17 cellular contexts compared by ENCODE assay signal in genomic region chr11:13862845-13863392, GRCh38.
DNase-seq lines count a peak whose midpoint lies in the region; TF ChIP-seq lines count a peak whose summit lies in the region.
"Had no signal": no experiment of that assay in that cellular context is flagged by ENCODE, and none has a peak within 500 bp of the region (broad histone marks: within the 10 kb centered on the region; RNA-seq: fewer than 3 reads in every experiment).

No MANE protein-coding gene starts in this region.

- H3K4me3 ChIP-seq in GM23248, result no peak overlapping the region
- H3K4me3 ChIP-seq in OCI-LY7 (ENCODE audit: low read depth, low read length, poor library complexity, severe bottlenecking), result no peak overlapping the region
- no peak overlapping the region for H3K4me3 ChIP-seq in osteoblast (ENCODE audit: insufficient read depth, low read length)
- no peak overlapping the region for H3K4me3 ChIP-seq in vagina
- H3K4me3 ChIP-seq: MG63, PC-9 had no signal

- H3K4me2 ChIP-seq in GM23248 (ENCODE audit: unreplicated experiment) (no peak overlapping the region), OCI-LY7 (ENCODE audit: low read length) (no peak overlapping the region), osteoblast (ENCODE audit: insufficient read depth, low read length) (no peak overlapping the region)
- H3K4me2 ChIP-seq: PC-9 had no signal

- POLR2A ChIA-PET in OCI-LY7 (lab: Charles Lee), result interaction anchor here (0.7 to 2.5 kb wide), 5 partner anchors 12 to 35 kb away, joined by 3 to 17 read pairs (median 6); no protein-coding TSS in a partner anchor

- H3K9ac ChIP-seq in GM23248, result no peak overlapping the region

- no TSS peak for BruUV-seq in OCI-LY7 (replicated peaks; lab: Mats Ljungman, UMichigan)

- no peaks in the 10 kb centered on the region for H3K27me3 Mint-ChIP-seq in activated naive CD4-positive, alpha-beta T cell treated with anti-CD3 and anti-CD28 coated beads for 36 hours (ENCODE audit: low read depth)
- H3K27me3 Mint-ChIP-seq in CD14-positive monocyte (ENCODE audit: low read depth in 3 of 3), result peaks cover 0 to 3% (median 0%) of the 10 kb centered on the region in 3 donors
- H3K27me3 Mint-ChIP-seq: B cell had no signal

- H3K4me1 Mint-ChIP-seq in activated naive CD4-positive, alpha-beta T cell treated with anti-CD3 and anti-CD28 coated beads for 36 hours (ENCODE audit: low read depth), result peaks cover 34% of the 10 kb centered on the region
- no peaks in the 10 kb centered on the region for H3K4me1 Mint-ChIP-seq in CD14-positive monocyte

- H3K36me3 Mint-ChIP-seq in activated naive CD4-positive, alpha-beta T cell treated with anti-CD3 and anti-CD28 coated beads for 36 hours (ENCODE audit: low read depth), result no peaks in the 10 kb centered on the region
- H3K36me3 Mint-ChIP-seq in CD14-positive monocyte, result no peaks in the 10 kb centered on the region

- H4K20me1 ChIP-seq in GM23248 (ENCODE audit: insufficient read depth) (no peaks in the 10 kb centered on the region), OCI-LY7 (ENCODE audit: insufficient read depth, low read length) (no peaks in the 10 kb centered on the region), osteoblast (ENCODE audit: insufficient read depth, low read length) (no peaks in the 10 kb centered on the region)

- H3K79me2 ChIP-seq in GM23248 (ENCODE audit: insufficient read depth) (no peaks in the 10 kb centered on the region), OCI-LY7 (ENCODE audit: insufficient read depth, low read depth, low read length) (no peaks in the 10 kb centered on the region), osteoblast (ENCODE audit: insufficient read depth, low read length) (no peaks in the 10 kb centered on the region)

- intact Hi-C loops in activated naive CD4-positive, alpha-beta T cell treated with anti-CD3 and anti-CD28 coated beads for 36 hours (cut with micrococcal nuclease), result loop anchor here (10.0 kb wide), 2 partner anchors 242 to 472 kb away; no protein-coding TSS in a partner anchor
- intact Hi-C loops in OCI-LY7 (cut with micrococcal nuclease; ENCODE audit: unreplicated experiment) (no loop called here), vagina (cut with DNase I) (no loop called here), CD14-positive monocyte (cut with micrococcal nuclease) (no loop called here)

- H3K9me3 Mint-ChIP-seq in activated naive CD4-positive, alpha-beta T cell treated with anti-CD3 and anti-CD28 coated beads for 36 hours, result no peaks in the 10 kb centered on the region
- peaks cover 0 to 10% (median 0%) of the 10 kb centered on the region in 7 donors for H3K9me3 Mint-ChIP-seq in CD14-positive monocyte

- no peak for TF ChIP-seq POLR2A in vagina (IDR thresholded peaks at IDR 0.05)

- H3K4me1 ChIP-seq in GM23248 (ENCODE audit: insufficient read depth) (no peaks in the 10 kb centered on the region), OCI-LY7 (ENCODE audit: insufficient read depth, low read length, poor library complexity, severe bottlenecking) (peaks cover 67% of the 10 kb centered on the region), osteoblast (ENCODE audit: insufficient read depth, low read length) (no peaks in the 10 kb centered on the region), vagina (no peaks in the 10 kb centered on the region)

- H3K9me3 ChIP-seq in GM23248 (ENCODE audit: low read depth) (no peaks in the 10 kb centered on the region), OCI-LY7 (ENCODE audit: low read length) (peaks cover 23% of the 10 kb centered on the region; the same call in 1 of the 2 replicates), osteoblast (ENCODE audit: low read depth, low read length) (no peaks in the 10 kb centered on the region), vagina (no peaks in the 10 kb centered on the region)
- H3K9me3 ChIP-seq: MG63 had no signal

- 37 to 39% methylated on average over 3 of the region's 3 CpGs for WGBS in GM23248 (ENCODE audit: low coverage in 1 of 2, low lambda C conversion rate in 2 of 2, missing lambda C conversion rate in 2 of 2), 2 experiments

- no peaks in the 10 kb centered on the region for H3F3A ChIP-seq in GM23248 (ENCODE audit: insufficient read depth)

- no peaks in the 10 kb centered on the region for H3K36me3 ChIP-seq in GM23248 (ENCODE audit: low read depth)
- H3K36me3 ChIP-seq in OCI-LY7 (ENCODE audit: insufficient read depth, low read length), result peaks cover 16% of the 10 kb centered on the region
- no peaks in the 10 kb centered on the region for H3K36me3 ChIP-seq in osteoblast (ENCODE audit: insufficient read depth, low read length)
- no peaks in the 10 kb centered on the region for H3K36me3 ChIP-seq in vagina
- H3K36me3 ChIP-seq: MG63 had no signal

- H3K27ac ChIP-seq in GM23248 (no peak overlapping the region), OCI-LY7 (ENCODE audit: low read depth, low read length, poor library complexity, severe bottlenecking) (peak overlapping the region; percentile 89), osteoblast (ENCODE audit: low read depth, low read length) (no peak overlapping the region), vagina (no peak overlapping the region)
- H3K27ac ChIP-seq: PC-9 had no signal

- DNase-seq in activated naive CD4-positive, alpha-beta T cell treated with anti-CD3 and anti-CD28 coated beads for 36 hours, result peak; percentile 13
- no peak for DNase-seq in activated naive CD4-positive, alpha-beta T cell (lab: John Stamatoyannopoulos, UW)
- DNase-seq in GM23248 (peak; percentile 4), OCI-LY7 (ENCODE audit: low spot score) (no peak), osteoblast (ENCODE audit: insufficient read length, low spot score, missing footprints) (peak; percentile 69), vagina (ENCODE audit: extremely low spot score in 2 of 2) (no peak), CD14-positive monocyte (ENCODE audit: low spot score) (no peak)
- DNase-seq: H7, Kasumi-1, MG63, NCI-H1694 treated with DMSO at 0.1 percent for 48 hours, NCI-H446, NCI-H526 treated with DMSO at 0.1 percent for 48 hours, RPMI8226, SHP77 had no signal

- CTCF ChIA-PET in activated naive CD4-positive, alpha-beta T cell treated with anti-CD3 and anti-CD28 coated beads for 36 hours (lab: Charles Lee), result interaction anchor here (0.9 kb wide), 1 partner anchor 661 kb away, joined by 6 read pairs; no protein-coding TSS in a partner anchor
- CTCF ChIA-PET in OCI-LY7 (lab: Charles Lee; ENCODE audit: unreplicated experiment), result no interaction called here

- H3K9me2 ChIP-seq in GM23248 (ENCODE audit: insufficient read depth), result no peaks in the 10 kb centered on the region
- no peaks in the 10 kb centered on the region for H3K9me2 ChIP-seq in OCI-LY7 (ENCODE audit: insufficient read depth, low read length)

- in situ Hi-C loops in GM23248 (cut with MboI), result no loop called here

- H3K27ac Mint-ChIP-seq in activated naive CD4-positive, alpha-beta T cell treated with anti-CD3 and anti-CD28 coated beads for 36 hours, result no peak overlapping the region
- H3K27ac Mint-ChIP-seq in CD14-positive monocyte, result no peak overlapping the region
- H3K27ac Mint-ChIP-seq: B cell had no signal

- H3K27me3 ChIP-seq in GM23248 (replicated peaks; ENCODE audit: insufficient read depth) (no peaks in the 10 kb centered on the region), osteoblast (ENCODE audit: insufficient read depth, low read length) (no peaks in the 10 kb centered on the region), vagina (no peaks in the 10 kb centered on the region)
- H3K27me3 ChIP-seq: MG63 had no signal

- no peak overlapping the region for H3K4me3 Mint-ChIP-seq in activated naive CD4-positive, alpha-beta T cell treated with anti-CD3 and anti-CD28 coated beads for 36 hours
- H3K4me3 Mint-ChIP-seq in CD14-positive monocyte, result no peak overlapping the region
- H3K4me3 Mint-ChIP-seq: B cell had no signal

- no peak for TF ChIP-seq CTCF in OCI-LY7 (conservative IDR thresholded peaks at IDR 0.05; ENCODE audit: low read length)
- no peak for TF ChIP-seq CTCF in osteoblast (IDR thresholded peaks at IDR 0.05; ENCODE audit: extremely low read depth, low read depth, low read length)
- no peak for TF ChIP-seq CTCF in vagina (IDR thresholded peaks at IDR 0.05)
- no peak for TF ChIP-seq CTCF in CD14-positive monocyte (IDR thresholded peaks at IDR 0.05)

- H2AFZ ChIP-seq in GM23248 (no peak overlapping the region), OCI-LY7 (ENCODE audit: low read length) (peak overlapping the region; percentile 54; the same call in 1 of the 2 replicates), osteoblast (ENCODE audit: low read length) (no peak overlapping the region)
- H2AFZ ChIP-seq: PC-9 had no signal

Comparison
In these comparisons a context has a peak if more than half of its experiments do, and no peak if none do; other contexts are left out.
1. DNase-seq: peak in activated naive CD4-positive, alpha-beta T cell treated with anti-CD3 and anti-CD28 coated beads for 36 hours (single experiment), GM23248 (single experiment) and osteoblast (single experiment); none in activated naive CD4-positive, alpha-beta T cell (0 of 4), OCI-LY7 (single experiment), vagina (0 of 2) and CD14-positive monocyte (single experiment).